ENCODE assay signal across 13 cellular contexts in the genomic region with DNA sequence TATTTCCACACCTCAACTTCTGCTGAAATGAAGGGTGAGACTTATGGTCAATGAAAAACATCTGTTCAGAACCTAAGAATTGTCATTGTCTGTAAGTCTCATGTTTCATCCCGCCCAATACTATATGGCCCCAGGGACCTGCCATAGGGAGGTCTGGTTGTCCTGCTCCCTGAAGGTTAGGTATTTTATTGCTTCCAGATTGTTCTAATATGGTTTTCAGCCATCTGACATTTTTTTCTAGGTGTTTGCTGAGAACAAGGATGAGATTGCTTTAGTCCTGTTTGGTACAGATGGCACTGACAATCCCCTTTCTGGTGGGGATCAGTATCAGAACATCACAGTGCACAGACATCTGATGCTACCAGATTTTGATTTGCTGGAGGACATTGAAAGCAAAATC. TPM values are rescaled to one million over a fixed set of nuclear protein-coding genes. Genes with fewer than 3 reads are reported as not detected.
DNase-seq lines count a peak whose midpoint lies in the region; ATAC-seq and TF ChIP-seq lines count a peak whose summit lies in the region.
"Had no signal": no experiment of that assay in that cellular context is flagged by ENCODE, and none has a peak within 500 bp of the region (broad histone marks: within the 10 kb centered on the region; RNA-seq: fewer than 3 reads in every experiment).

No MANE protein-coding gene starts in this region.

- H3K27ac Mint-ChIP-seq in GM23338 = peak overlapping the region; percentile 86
- H3K27ac Mint-ChIP-seq in activated T-helper 17 cell treated with anti-CD3 and anti-CD28 coated beads, Interleukin-2, amount 50 U/mL, for 72 hours = peak overlapping the region; percentile 87
- H3K27ac Mint-ChIP-seq in memory B cell = peak overlapping the region; percentile 63

- TF ChIP-seq CTCF in GM23338 (conservative IDR thresholded peaks at IDR 0.05; ENCODE audit: low read depth in 2 of 2) = no peak

- H3K27me3 ChIP-seq in BLaER1 treated with 17β-estradiol and CSF1 and Interleukin-3, amounts not matched to agents 10 nM and 100 nM = no peaks in the 10 kb centered on the region
- H3K27me3 ChIP-seq in GM23338 (ENCODE audit: insufficient read depth) = no peaks in the 10 kb centered on the region
- H3K27me3 ChIP-seq: tibial nerve had no signal

- H3F3A ChIP-seq in GM23338 (replicated peaks; ENCODE audit: low read depth) = peaks cover 30% of the 10 kb centered on the region

- H3K4me2 ChIP-seq in BLaER1 treated with 17β-estradiol and CSF1 and Interleukin-3, amounts not matched to agents 10 nM and 100 nM = peak overlapping the region in 10 of 11 experiments; percentile 3 to 95 (median 50); a peak in 14 of 22 replicates
- no peak overlapping the region for H3K4me2 ChIP-seq in GM23338

- peaks cover 85 to 95% (median 92%) of the 10 kb centered on the region in 11 experiments for H3K36me3 ChIP-seq in BLaER1 treated with 17β-estradiol and CSF1 and Interleukin-3, amounts not matched to agents 10 nM and 100 nM
- H3K36me3 ChIP-seq in GM23338 (ENCODE audit: insufficient read depth) = peaks cover 86% of the 10 kb centered on the region

- no peak overlapping the region for H3K4me3 ChIP-seq in BLaER1 treated with 17β-estradiol and CSF1 and Interleukin-3, amounts not matched to agents 10 nM and 100 nM
- H3K4me3 ChIP-seq in GM23338 = no peak overlapping the region
- H3K4me3 ChIP-seq: tibial nerve had no signal

- H2AFZ ChIP-seq in GM23338 = no peak overlapping the region

- peaks cover 11% of the 10 kb centered on the region for H3K27me3 Mint-ChIP-seq in GM23338 (ENCODE audit: insufficient read depth, low read depth, poor library complexity)
- H3K27me3 Mint-ChIP-seq in activated T-helper 17 cell treated with anti-CD3 and anti-CD28 coated beads, Interleukin-2, amount 50 U/mL, for 72 hours = no peaks in the 10 kb centered on the region
- H3K27me3 Mint-ChIP-seq in memory B cell = no peaks in the 10 kb centered on the region

- H3K4me1 ChIP-seq in BLaER1 treated with 17β-estradiol and CSF1 and Interleukin-3, amounts not matched to agents 10 nM and 100 nM = peaks cover 49 to 85% (median 58%) of the 10 kb centered on the region in 10 experiments
- peaks cover 7% of the 10 kb centered on the region for H3K4me1 ChIP-seq in GM23338 (ENCODE audit: insufficient read depth)

- no peaks in the 10 kb centered on the region for H3K9me2 ChIP-seq in GM23338 (ENCODE audit: insufficient read depth)

- H3K9ac ChIP-seq in BLaER1 treated with 17β-estradiol and CSF1 and Interleukin-3, amounts not matched to agents 10 nM and 100 nM = 0 out of 22 replicates have a peak overlapping the region, but pooled peaks of 1 of the 11 experiments have one; percentile 6

- H3K9me3 Mint-ChIP-seq in GM23338 (no peaks in the 10 kb centered on the region; the same call in 2 of the 3 replicates), memory B cell (no peaks in the 10 kb centered on the region)
- no peaks in the 10 kb centered on the region for H3K9me3 Mint-ChIP-seq in activated T-helper 17 cell treated with anti-CD3 and anti-CD28 coated beads, Interleukin-2, amount 50 U/mL, for 72 hours

- peaks cover 37% of the 10 kb centered on the region for H3K4me1 Mint-ChIP-seq in GM23338
- H3K4me1 Mint-ChIP-seq in activated T-helper 17 cell treated with anti-CD3 and anti-CD28 coated beads, Interleukin-2, amount 50 U/mL, for 72 hours = peaks cover 68% of the 10 kb centered on the region
- peaks cover 36% of the 10 kb centered on the region for H3K4me1 Mint-ChIP-seq in memory B cell

- no peak for ATAC-seq in GM23338
- no peak for ATAC-seq in activated T-helper 17 cell treated with anti-CD3 and anti-CD28 coated beads, Interleukin-2, amount 50 U/mL, for 72 hours (replicated peaks)
- ATAC-seq in memory B cell (ENCODE audit: low read depth) = no peak
- ATAC-seq in GM18517 (IDR thresholded peaks at IDR 0.05; ENCODE audit: unreplicated experiment) = no peak
- ATAC-seq in GM18907 (IDR thresholded peaks at IDR 0.05; ENCODE audit: unreplicated experiment) = no peak
- ATAC-seq in HG03108 (IDR thresholded peaks at IDR 0.05; ENCODE audit: unreplicated experiment) = no peak
- ATAC-seq: right cardiac atrium had no signal

- DNase-seq in GM23338 (ENCODE audit: low spot score) (no peak), memory B cell (ENCODE audit: low spot score in 2 of 2) (no peak), activated gamma-delta T cell (lab: John Stamatoyannopoulos, UW) (no peak)
- DNase-seq: activated effector memory CD4-positive, alpha-beta T cell treated with Interleukin-2 at 50 U/mL for 16 hours; DMS153; NCI-H1930; right cardiac atrium had no signal

- H3K27ac ChIP-seq in BLaER1 treated with 17β-estradiol and CSF1 and Interleukin-3, amounts not matched to agents 10 nM and 100 nM = peak overlapping the region in 2 of 11 experiments; percentile 0 to 2; a peak in 3 of 22 replicates
- peak overlapping the region; percentile 92 for H3K27ac ChIP-seq in GM23338 (ENCODE audit: low read depth)
- H3K27ac ChIP-seq: tibial nerve had no signal

- H4K20me1 ChIP-seq in BLaER1 treated with 17β-estradiol and CSF1 and Interleukin-3, amounts not matched to agents 10 nM and 100 nM = peaks cover 7 to 82% (median 64%) of the 10 kb centered on the region in 11 experiments; a peak in 20 of 22 replicates
- peaks cover 12% of the 10 kb centered on the region; the same call in 1 of the 2 replicates for H4K20me1 ChIP-seq in GM23338 (replicated peaks; ENCODE audit: insufficient read depth)

- H3K4me3 Mint-ChIP-seq in GM23338 (no peak overlapping the region), memory B cell (no peak overlapping the region)
- H3K4me3 Mint-ChIP-seq in activated T-helper 17 cell treated with anti-CD3 and anti-CD28 coated beads, Interleukin-2, amount 50 U/mL, for 72 hours = peak overlapping the region; percentile 71

- peaks cover 99% of the 10 kb centered on the region for H3K36me3 Mint-ChIP-seq in GM23338 (ENCODE audit: low read depth)
- H3K36me3 Mint-ChIP-seq in activated T-helper 17 cell treated with anti-CD3 and anti-CD28 coated beads, Interleukin-2, amount 50 U/mL, for 72 hours (ENCODE audit: low read depth) = peaks cover 100% of the 10 kb centered on the region
- peaks cover 43% of the 10 kb centered on the region for H3K36me3 Mint-ChIP-seq in memory B cell

- H3K79me2 ChIP-seq in GM23338 (replicated peaks; ENCODE audit: insufficient read depth) = peaks cover 82% of the 10 kb centered on the region

- H3K9me3 ChIP-seq in BLaER1 treated with 17β-estradiol and CSF1 and Interleukin-3, amounts not matched to agents 10 nM and 100 nM (replicated peaks in 1 of 11) = no peaks in the 10 kb centered on the region
- H3K9me3 ChIP-seq: tibial nerve had no signal

RNA-seq across cellular contexts. Expression of gene XRCC5, which starts 7.3 kb away (rescaled TPM):
- 482 and 499 TPM in 2 replicates for total RNA-seq in GM23338 (2014; rRNA removed; shearing (Covaris generic))
- 432 and 524 TPM in 2 replicates for polyA plus RNA-seq in GM23338 (2016; fragmentation: Nextera tagmentation; extraction: Ambion mirVana)
- 100 to 1,000 TPM; 391 to 617 TPM for total RNA-seq in activated T-helper 17 cell treated with anti-CD3 and anti-CD28 coated beads, Interleukin-2, amount 50 U/mL, for 72 hours

RNA-seq across cellular contexts. Expression of gene TMEM169, which starts 34.7 kb away (rescaled TPM):
- 3.9 and 8.0 TPM in 2 replicates for total RNA-seq in GM23338 (2014; rRNA removed; shearing (Covaris generic))
- 1.4 and 1.7 TPM in 2 replicates for polyA plus RNA-seq in GM23338 (2016; fragmentation: Nextera tagmentation; extraction: Ambion mirVana)
- 1 to 10 TPM; 1.4 to 1.5 TPM for total RNA-seq in activated T-helper 17 cell treated with anti-CD3 and anti-CD28 coated beads, Interleukin-2, amount 50 U/mL, for 72 hours

RNA-seq across cellular contexts. Expression of gene PECR, which starts 34.8 kb away (rescaled TPM):
- total RNA-seq in GM23338 (2014; rRNA removed; shearing (Covaris generic)) = 15.5 and 18.7 TPM in 2 replicates
- 12.1 and 12.7 TPM in 2 replicates for polyA plus RNA-seq in GM23338 (2016; fragmentation: Nextera tagmentation; extraction: Ambion mirVana)
- 10 to 100 TPM; 27.7 to 27.8 TPM for total RNA-seq in activated T-helper 17 cell treated with anti-CD3 and anti-CD28 coated beads, Interleukin-2, amount 50 U/mL, for 72 hours
